ENCODE assay signal across 9 cellular contexts in the genomic region with DNA sequence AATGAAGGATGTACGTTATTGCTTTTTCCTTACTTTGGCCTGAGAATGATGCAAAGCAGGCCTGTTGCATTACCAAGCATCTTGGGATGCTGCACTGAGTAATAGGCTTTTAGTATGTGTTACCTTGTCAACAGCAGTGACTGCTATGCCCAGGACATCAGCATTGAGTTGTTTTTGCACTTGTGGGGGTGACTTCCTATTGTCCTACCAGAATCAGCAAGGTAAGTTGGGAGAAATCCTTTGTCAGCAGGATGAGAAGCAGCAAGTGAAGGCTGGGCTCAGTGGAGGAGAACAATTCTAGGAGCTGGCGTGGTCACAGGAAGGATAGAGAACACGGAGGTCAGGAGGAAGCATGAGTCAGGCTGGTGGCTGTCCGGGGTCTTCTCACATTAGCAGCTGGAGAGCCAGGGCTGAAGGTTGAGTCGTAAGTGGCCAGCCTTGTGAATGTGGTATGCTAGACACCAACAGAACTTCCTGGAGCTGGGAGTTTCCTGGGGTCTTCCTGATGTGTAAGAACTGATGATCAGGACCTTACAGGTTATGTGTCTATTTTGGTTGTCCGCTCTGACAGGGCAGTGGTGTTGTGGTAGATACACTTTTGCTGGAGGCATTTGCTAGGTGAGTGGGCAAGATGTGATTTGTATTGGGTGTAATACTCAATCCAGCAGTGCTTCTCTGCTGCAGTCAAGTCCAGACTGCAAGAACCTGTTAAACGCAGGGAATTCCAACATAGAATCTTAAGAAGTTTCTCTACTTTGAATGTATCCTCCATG.
A peak's percentile ranks its signal among the peaks of the same experiment; 100 is the strongest.
DNase-seq lines count a peak whose midpoint lies in the region; ATAC-seq and TF ChIP-seq lines count a peak whose summit lies in the region.
"Had no signal": no experiment of that assay in that cellular context is flagged by ENCODE, and none has a peak within 500 bp of the region (broad histone marks: within the 10 kb centered on the region; RNA-seq: fewer than 3 reads in every experiment).

No MANE protein-coding gene starts in this region.

- 47% methylated on average over 7 of the region's 7 CpGs for WGBS in SK-N-SH (ENCODE audit: low lambda C conversion rate)
- WGBS in right cardiac atrium: 54% methylated on average over 7 of the region's 7 CpGs

- no peak overlapping the region for H2AFZ ChIP-seq in SK-N-SH (ENCODE audit: low read depth)

- no peak for TF ChIP-seq CTCF in SK-N-SH (IDR thresholded peaks at IDR 0.05)
- no peak for TF ChIP-seq CTCF in thoracic aorta (IDR thresholded peaks at IDR 0.05)

- no peaks in the 10 kb centered on the region for H3K27me3 Mint-ChIP-seq in activated T-cell treated with anti-CD3 and anti-CD28 coated beads, Interleukin-2, amount 50 U/mL, for 72 hours (ENCODE audit: low read depth)
- H3K27me3 Mint-ChIP-seq in activated T-cell treated with anti-CD3 and anti-CD28 coated beads, Interleukin-2, amount 50 U/mL, for 24 hours: no peaks in the 10 kb centered on the region

- no peaks in the 10 kb centered on the region for H3K9me2 ChIP-seq in SK-N-SH

- peaks cover 17% of the 10 kb centered on the region for H3F3A ChIP-seq in SK-N-SH (replicated peaks; ENCODE audit: insufficient read depth)

- CTCF ChIA-PET in SK-N-SH (lab: Yijun Ruan, JAX): no interaction called here

- H3K27ac Mint-ChIP-seq in activated T-cell treated with anti-CD3 and anti-CD28 coated beads, Interleukin-2, amount 50 U/mL, for 72 hours: no peak overlapping the region
- H3K27ac Mint-ChIP-seq in activated T-cell treated with anti-CD3 and anti-CD28 coated beads, Interleukin-2, amount 50 U/mL, for 24 hours: no peak overlapping the region

- H3K27ac ChIP-seq in SK-N-SH (ENCODE audit: low read depth in 2 of 2, low read length in 1 of 2): peak overlapping the region in 1 of 2 experiments; percentile 61; a peak in 2 of 4 replicates
- H3K27ac ChIP-seq in right cardiac atrium (ENCODE audit: low read length): no peak overlapping the region
- peak overlapping the region in 1 of 2 donors; percentile 8 for H3K27ac ChIP-seq in thoracic aorta
- H3K27ac ChIP-seq: SK-N-MC had no signal

- peak overlapping the region; percentile 49 for H3K4me2 ChIP-seq in SK-N-SH

- H3K4me1 ChIP-seq in SK-N-SH (ENCODE audit: control insufficient read depth in 1 of 2, insufficient read depth in 2 of 2, low read depth in 1 of 2, low read length in 1 of 2) (peaks cover 6 to 14% of the 10 kb centered on the region in 2 experiments), right cardiac atrium (ENCODE audit: control insufficient read depth, insufficient read depth, low read length) (peaks cover 12% of the 10 kb centered on the region), thoracic aorta (ENCODE audit: control insufficient read depth in 1 of 2, low read depth in 2 of 2) (peaks cover 23 to 69% of the 10 kb centered on the region in 2 donors)

- no peaks in the 10 kb centered on the region for H3K9me3 Mint-ChIP-seq in activated T-cell treated with anti-CD3 and anti-CD28 coated beads, Interleukin-2, amount 50 U/mL, for 72 hours
- no peaks in the 10 kb centered on the region for H3K9me3 Mint-ChIP-seq in activated T-cell treated with anti-CD3 and anti-CD28 coated beads, Interleukin-2, amount 50 U/mL, for 24 hours

- H4K20me1 ChIP-seq in SK-N-SH (ENCODE audit: insufficient read depth): peaks cover 64% of the 10 kb centered on the region

- H3K9ac ChIP-seq in SK-N-SH: no peak overlapping the region

- TF ChIP-seq RAD21 in SK-N-SH (IDR thresholded peaks at IDR 0.05; ENCODE audit: low read length): no peak

- TF ChIP-seq EP300 in SK-N-SH (IDR thresholded peaks at IDR 0.05; ENCODE audit: borderline replicate concordance in 1 of 2, low read depth in 1 of 2, low read length in 1 of 2): no peak

- peaks cover 0 to 14% of the 10 kb centered on the region in 2 experiments for H3K36me3 ChIP-seq in SK-N-SH (replicated peaks in 1 of 2; ENCODE audit: control insufficient read depth in 1 of 2, insufficient read depth in 2 of 2, low read length in 1 of 2)
- H3K36me3 ChIP-seq in thoracic aorta: no peaks in the 10 kb centered on the region
- no peaks in the 10 kb centered on the region; the same call in 1 of the 2 replicates for H3K36me3 ChIP-seq in H7 (replicated peaks; ENCODE audit: control insufficient read depth, insufficient read depth, low read length)

- DNase-seq in activated T-cell treated with anti-CD3 and anti-CD28 coated beads, Interleukin-2, amount 50 U/mL, for 72 hours: peak in 1 of 2 donors; percentile 5
- DNase-seq in activated T-cell treated with anti-CD3 and anti-CD28 coated beads, Interleukin-2, amount 50 U/mL, for 24 hours: no peak
- DNase-seq in SK-N-SH (no peak), right cardiac atrium (no peak), thoracic aorta (ENCODE audit: low spot score) (no peak), medulla oblongata (ENCODE audit: extremely low spot score) (no peak), H7 (no peak)
- DNase-seq in activated effector memory CD4-positive, alpha-beta T cell treated with Interleukin-2 at 50 U/mL for 16 hours: no peak

- ATAC-seq in activated T-cell treated with anti-CD3 and anti-CD28 coated beads, Interleukin-2, amount 50 U/mL, for 72 hours (replicated peaks in 1 of 2): peak; percentile 34 to 41
- ATAC-seq in right cardiac atrium (peak; percentile 44 to 85), thoracic aorta (ENCODE audit: insufficient number of reproducible peaks, low FRiP score, low read depth) (peak; percentile 48)

- no peak overlapping the region for H3K4me3 Mint-ChIP-seq in activated T-cell treated with anti-CD3 and anti-CD28 coated beads, Interleukin-2, amount 50 U/mL, for 72 hours
- no peak overlapping the region for H3K4me3 Mint-ChIP-seq in activated T-cell treated with anti-CD3 and anti-CD28 coated beads, Interleukin-2, amount 50 U/mL, for 24 hours

- H3K79me2 ChIP-seq in SK-N-SH (ENCODE audit: insufficient read depth): peaks cover 99% of the 10 kb centered on the region

- POLR2A ChIA-PET in SK-N-SH (lab: Yijun Ruan, JAX): no interaction called here

- 0 out of 4 replicates have a peak overlapping the region, but pooled peaks of 1 of the 2 experiments have one; percentile 8 for H3K4me3 ChIP-seq in SK-N-SH (ENCODE audit: low read depth in 2 of 2, low read length in 1 of 2)
- no peak overlapping the region for H3K4me3 ChIP-seq in right cardiac atrium (ENCODE audit: low read length)
- H3K4me3 ChIP-seq in thoracic aorta: no peak overlapping the region
- no peak overlapping the region for H3K4me3 ChIP-seq in H7 (ENCODE audit: insufficient read depth, low read depth, low read length)
- H3K4me3 ChIP-seq: SK-N-MC had no signal

- H3K9me3 ChIP-seq in SK-N-SH: no peaks in the 10 kb centered on the region
- no peaks in the 10 kb centered on the region for H3K9me3 ChIP-seq in right cardiac atrium (ENCODE audit: control insufficient read depth, low read length)
- no peaks in the 10 kb centered on the region for H3K9me3 ChIP-seq in thoracic aorta

- intact Hi-C loops in right cardiac atrium (cut with DNase I): no loop called here

- H3K27me3 ChIP-seq in SK-N-SH (ENCODE audit: insufficient read depth) (no peaks in the 10 kb centered on the region), right cardiac atrium (ENCODE audit: control insufficient read depth, insufficient read depth) (no peaks in the 10 kb centered on the region), thoracic aorta (replicated peaks; ENCODE audit: insufficient read depth) (no peaks in the 10 kb centered on the region), H7 (ENCODE audit: control insufficient read depth, insufficient read depth, low read length) (no peaks in the 10 kb centered on the region)

- H3K36me3 Mint-ChIP-seq in activated T-cell treated with anti-CD3 and anti-CD28 coated beads, Interleukin-2, amount 50 U/mL, for 72 hours (ENCODE audit: insufficient read depth in 2 of 2): no peaks in the 10 kb centered on the region
- H3K36me3 Mint-ChIP-seq in activated T-cell treated with anti-CD3 and anti-CD28 coated beads, Interleukin-2, amount 50 U/mL, for 24 hours (ENCODE audit: low read depth): peaks cover 3% of the 10 kb centered on the region

- peaks cover 27% of the 10 kb centered on the region for H3K4me1 Mint-ChIP-seq in activated T-cell treated with anti-CD3 and anti-CD28 coated beads, Interleukin-2, amount 50 U/mL, for 72 hours (ENCODE audit: low read depth)
- H3K4me1 Mint-ChIP-seq in activated T-cell treated with anti-CD3 and anti-CD28 coated beads, Interleukin-2, amount 50 U/mL, for 24 hours (ENCODE audit: low read depth): peaks cover 30% of the 10 kb centered on the region

TF ChIP-seq in SK-N-SH, 30 proteins besides CTCF, POLR2A, EP300 and RAD21:
- TF ChIP-seq TCF12 (IDR thresholded peaks at IDR 0.05) (0 out of 2 replicates have a peak, but pooled peaks have one; percentile 28), FOSL2 (IDR thresholded peaks at IDR 0.05; ENCODE audit: borderline replicate concordance, low read depth) (0 out of 2 replicates have a peak, but pooled peaks have one; percentile 33), TEAD4 (IDR thresholded peaks at IDR 0.05; ENCODE audit: borderline replicate concordance, insufficient read depth) (no peak)
- TF ChIP-seq, protein P1, sequence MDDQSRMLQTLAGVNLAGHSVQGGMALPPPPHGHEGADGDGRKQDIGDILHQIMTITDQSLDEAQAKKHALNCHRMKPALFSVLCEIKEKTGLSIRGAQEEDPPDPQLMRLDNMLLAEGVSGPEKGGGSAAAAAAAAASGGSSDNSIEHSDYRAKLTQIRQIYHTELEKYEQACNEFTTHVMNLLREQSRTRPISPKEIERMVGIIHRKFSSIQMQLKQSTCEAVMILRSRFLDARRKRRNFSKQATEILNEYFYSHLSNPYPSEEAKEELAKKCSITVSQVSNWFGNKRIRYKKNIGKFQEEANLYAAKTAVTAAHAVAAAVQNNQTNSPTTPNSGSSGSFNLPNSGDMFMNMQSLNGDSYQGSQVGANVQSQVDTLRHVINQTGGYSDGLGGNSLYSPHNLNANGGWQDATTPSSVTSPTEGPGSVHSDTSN (IDR thresholded peaks at IDR 0.05): 0 out of 2 replicates have a peak, but pooled peaks have one; percentile 33
